Comparison of ENCODE assay signal across 1 cellular context in genomic region chr20:40863337-40863919, GRCh38.
TF ChIP-seq lines count a peak whose summit lies in the region.

No MANE protein-coding gene starts in this region.

TF ChIP-seq in H1, 55 proteins besides CTCF, POLR2A, EP300 and RAD21:
- TF ChIP-seq CHD1 (IDR thresholded peaks at IDR 0.05; ENCODE audit: low read depth, low read length) (no peak), ATF3 (IDR thresholded peaks at IDR 0.05; ENCODE audit: insufficient read depth, low read depth, low read length) (no peak), SRF (IDR thresholded peaks at IDR 0.05; ENCODE audit: low read depth, low read length) (peak; percentile 19; the same call in 1 of the 2 replicates)
